In the genomic region with DNA sequence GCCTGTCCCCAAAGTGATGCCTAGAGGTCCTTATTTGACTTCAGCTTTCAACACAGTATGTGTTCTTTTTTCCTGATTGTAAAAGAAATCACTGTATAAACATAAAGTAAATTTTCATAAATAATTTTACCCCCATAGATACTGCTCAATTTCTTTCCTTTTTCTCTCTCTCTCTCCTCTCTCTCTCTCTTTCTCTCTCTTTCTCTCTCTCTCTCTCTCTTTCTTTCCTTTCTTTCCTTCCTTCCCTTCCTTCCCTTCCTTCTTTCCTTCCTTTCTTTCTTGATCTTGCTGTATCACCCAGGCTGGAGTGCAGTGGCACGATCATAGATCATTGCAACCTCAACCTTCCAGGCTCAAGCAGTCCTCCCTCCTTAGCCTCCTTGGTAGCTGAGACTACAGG, we compare ENCODE assay signal across 39 cellular contexts.
"Had no signal": no experiment of that assay in that cellular context is flagged by ENCODE, and none has a peak within 500 bp of the region (broad histone marks: within the 10 kb centered on the region; RNA-seq: fewer than 3 reads in every experiment).

No MANE protein-coding gene starts in this region.

- H3K4me3 ChIP-seq: adrenal gland, ascending aorta, body of pancreas, breast epithelium, cardiac muscle cell had no signal

- H3K4me1 Mint-ChIP-seq: activated naive CD4-positive, alpha-beta T cell treated with anti-CD3 and anti-CD28 coated beads, Interleukin-2, amount 10 ng/mL, durations not matched to agents 7 days and 5 days; activated naive CD4-positive, alpha-beta T cell treated with anti-CD3 and anti-CD28 coated beads, Interleukin-2, amount 50 U/mL, for 24 hours; activated naive CD8-positive, alpha-beta T cell treated with anti-CD3 and anti-CD28 coated beads for 36 hours; activated naive CD8-positive, alpha-beta T cell treated with anti-CD3 and anti-CD28 coated beads, Interleukin-2, amount 10 ng/mL, durations not matched to agents 7 days and 5 days; activated naive CD8-positive, alpha-beta T cell treated with anti-CD3 and anti-CD28 coated beads, Interleukin-2, amount 50 U/mL, for 24 hours; activated T-helper 17 cell treated with anti-CD3 and anti-CD28 coated beads, Interleukin-2, amount 50 U/mL, for 72 hours; central memory CD8-positive, alpha-beta T cell had no signal

- H3K4me3 Mint-ChIP-seq: activated naive CD4-positive, alpha-beta T cell treated with anti-CD3 and anti-CD28 coated beads for 36 hours; activated naive CD4-positive, alpha-beta T cell treated with anti-CD3 and anti-CD28 coated beads, Interleukin-2, amount 10 ng/mL, durations not matched to agents 7 days and 5 days; activated naive CD4-positive, alpha-beta T cell treated with anti-CD3 and anti-CD28 coated beads, Interleukin-2, amount 50 U/mL, for 24 hours; activated naive CD8-positive, alpha-beta T cell; activated naive CD8-positive, alpha-beta T cell treated with anti-CD3 and anti-CD28 coated beads for 36 hours; activated naive CD8-positive, alpha-beta T cell treated with anti-CD3 and anti-CD28 coated beads, Interleukin-2, amount 10 ng/mL, durations not matched to agents 7 days and 5 days; activated naive CD8-positive, alpha-beta T cell treated with anti-CD3 and anti-CD28 coated beads, Interleukin-2, amount 50 U/mL, for 24 hours; activated T-cell treated with anti-CD3 and anti-CD28 coated beads, Interleukin-2, amount 50 U/mL, for 24 hours; activated T-cell treated with anti-CD3 and anti-CD28 coated beads, Interleukin-2, amount 50 U/mL, for 4 hours; activated T-cell treated with anti-CD3 and anti-CD28 coated beads, Interleukin-2, amount 50 U/mL, for 72 hours; activated T-helper 1 cell treated with anti-CD3 and anti-CD28 coated beads, Interleukin-12 subunit alpha, Interleukin-12 subunit beta, Interleukin-2, Interleukin-4 antibody, amounts not matched to agents 30 ng/mL and 10 ng/mL and 1 ng/mL, durations not matched to agents 14 hours and 24 hours and 36 hours; activated T-helper 17 cell treated with anti-CD3 and anti-CD28 coated beads, Interleukin-2, amount 50 U/mL, for 72 hours; brain; central memory CD8-positive, alpha-beta T cell had no signal

- H3K9me3 Mint-ChIP-seq: activated naive CD4-positive, alpha-beta T cell treated with anti-CD3 and anti-CD28 coated beads for 36 hours; activated naive CD4-positive, alpha-beta T cell treated with anti-CD3 and anti-CD28 coated beads, Interleukin-2, amount 10 ng/mL, durations not matched to agents 7 days and 5 days; activated naive CD4-positive, alpha-beta T cell treated with anti-CD3 and anti-CD28 coated beads, Interleukin-2, amount 50 U/mL, for 24 hours; activated naive CD8-positive, alpha-beta T cell treated with anti-CD3 and anti-CD28 coated beads for 36 hours; activated naive CD8-positive, alpha-beta T cell treated with anti-CD3 and anti-CD28 coated beads, Interleukin-2, amount 10 ng/mL, durations not matched to agents 7 days and 5 days; activated naive CD8-positive, alpha-beta T cell treated with anti-CD3 and anti-CD28 coated beads, Interleukin-2, amount 50 U/mL, for 24 hours; activated T-cell treated with anti-CD3 and anti-CD28 coated beads, Interleukin-2, amount 50 U/mL, for 24 hours; activated T-cell treated with anti-CD3 and anti-CD28 coated beads, Interleukin-2, amount 50 U/mL, for 4 hours; activated T-cell treated with anti-CD3 and anti-CD28 coated beads, Interleukin-2, amount 50 U/mL, for 72 hours; activated T-helper 1 cell treated with anti-CD3 and anti-CD28 coated beads, Interleukin-12 subunit alpha, Interleukin-12 subunit beta, Interleukin-2, Interleukin-4 antibody, amounts not matched to agents 30 ng/mL and 10 ng/mL and 1 ng/mL, durations not matched to agents 14 hours and 24 hours and 36 hours; activated T-helper 17 cell treated with anti-CD3 and anti-CD28 coated beads, Interleukin-2, amount 50 U/mL, for 72 hours; activated T-helper 2 cell treated with anti-CD3 and anti-CD28 coated beads, Interferon-gamma antibody, Interleukin-2, Interleukin-4, amounts not matched to agents 10 μg/mL and 5 μg/mL and 100 μg/mL, durations not matched to agents 14 hours and 24 hours and 36 hours; central memory CD8-positive, alpha-beta T cell had no signal

- H3K9me3 ChIP-seq: adrenal gland, ascending aorta, body of pancreas, breast epithelium had no signal

- H3K27me3 ChIP-seq: adrenal gland, ascending aorta, body of pancreas, brain microvascular endothelial cell, breast epithelium, cardiac muscle cell had no signal

- H3K27ac ChIP-seq: adrenal gland, ascending aorta, body of pancreas, brain microvascular endothelial cell, breast epithelium, cardiac muscle cell had no signal

- FAIRE-seq: astrocyte, bronchial epithelial cell had no signal

- H3K27ac Mint-ChIP-seq: activated naive CD4-positive, alpha-beta T cell treated with anti-CD3 and anti-CD28 coated beads for 36 hours; activated naive CD4-positive, alpha-beta T cell treated with anti-CD3 and anti-CD28 coated beads, Interleukin-2, amount 10 ng/mL, durations not matched to agents 7 days and 5 days; activated naive CD4-positive, alpha-beta T cell treated with anti-CD3 and anti-CD28 coated beads, Interleukin-2, amount 50 U/mL, for 24 hours; activated naive CD8-positive, alpha-beta T cell; activated naive CD8-positive, alpha-beta T cell treated with anti-CD3 and anti-CD28 coated beads for 36 hours; activated naive CD8-positive, alpha-beta T cell treated with anti-CD3 and anti-CD28 coated beads, Interleukin-2, amount 10 ng/mL, durations not matched to agents 7 days and 5 days; activated naive CD8-positive, alpha-beta T cell treated with anti-CD3 and anti-CD28 coated beads, Interleukin-2, amount 50 U/mL, for 24 hours; activated T-cell treated with anti-CD3 and anti-CD28 coated beads, Interleukin-2, amount 50 U/mL, for 24 hours; activated T-cell treated with anti-CD3 and anti-CD28 coated beads, Interleukin-2, amount 50 U/mL, for 72 hours; activated T-helper 1 cell treated with anti-CD3 and anti-CD28 coated beads, Interleukin-12 subunit alpha, Interleukin-12 subunit beta, Interleukin-2, Interleukin-4 antibody, amounts not matched to agents 30 ng/mL and 10 ng/mL and 1 ng/mL, durations not matched to agents 14 hours and 24 hours and 36 hours; activated T-helper 17 cell treated with anti-CD3 and anti-CD28 coated beads, Interleukin-2, amount 50 U/mL, for 72 hours; activated T-helper 2 cell treated with anti-CD3 and anti-CD28 coated beads, Interferon-gamma antibody, Interleukin-2, Interleukin-4, amounts not matched to agents 10 μg/mL and 5 μg/mL and 100 μg/mL, durations not matched to agents 14 hours and 24 hours and 36 hours had no signal

- H3K27me3 Mint-ChIP-seq: activated naive CD8-positive, alpha-beta T cell treated with anti-CD3 and anti-CD28 coated beads for 36 hours; activated T-helper 17 cell treated with anti-CD3 and anti-CD28 coated beads, Interleukin-2, amount 50 U/mL, for 72 hours had no signal

- H3K36me3 ChIP-seq: adrenal gland, ascending aorta, brain microvascular endothelial cell, breast epithelium, cardiac muscle cell had no signal

- DNase-seq: activated effector memory CD4-positive, alpha-beta T cell treated with anti-CD3 and anti-CD28 coated beads, Interleukin-2, amount 50 U/mL, for 16 hours; activated effector memory CD4-positive, alpha-beta T cell treated with Interleukin-2 at 50 U/mL for 16 hours; activated gamma-delta T cell; activated gamma-delta T cell treated with Interleukin-2 at 50 U/mL for 16 hours; activated naive CD4-positive, alpha-beta T cell; activated naive CD4-positive, alpha-beta T cell treated with anti-CD3 and anti-CD28 coated beads for 36 hours; activated naive CD4-positive, alpha-beta T cell treated with anti-CD3 and anti-CD28 coated beads, Interleukin-2, amount 10 ng/mL, durations not matched to agents 7 days and 5 days; activated naive CD4-positive, alpha-beta T cell treated with anti-CD3 and anti-CD28 coated beads, Interleukin-2, amount 50 U/mL, for 16 hours; activated naive CD4-positive, alpha-beta T cell treated with Interleukin-2 at 50 U/mL for 16 hours; activated naive CD8-positive, alpha-beta T cell treated with anti-CD3 and anti-CD28 coated beads for 36 hours; activated naive CD8-positive, alpha-beta T cell treated with anti-CD3 and anti-CD28 coated beads, Interleukin-2, amount 10 ng/mL, durations not matched to agents 7 days and 5 days; activated naive CD8-positive, alpha-beta T cell treated with anti-CD3 and anti-CD28 coated beads, Interleukin-2, amount 50 U/mL, for 24 hours; activated T-cell treated with anti-CD3 and anti-CD28 coated beads, Interleukin-2, amount 50 U/mL, for 1 hour; activated T-cell treated with anti-CD3 and anti-CD28 coated beads, Interleukin-2, amount 50 U/mL, for 24 hours; activated T-cell treated with anti-CD3 and anti-CD28 coated beads, Interleukin-2, amount 50 U/mL, for 4 hours; activated T-cell treated with anti-CD3 and anti-CD28 coated beads, Interleukin-2, amount 50 U/mL, for 48 hours; activated T-cell treated with anti-CD3 and anti-CD28 coated beads, Interleukin-2, amount 50 U/mL, for 72 hours; adrenal gland; amniotic stem cell; amygdala; anterior cingulate cortex; aorta; body of pancreas; brain microvascular endothelial cell; caudate nucleus; central memory CD4-positive, alpha-beta T cell; cerebellar nuclear complex had no signal

- H3K36me3 Mint-ChIP-seq: activated naive CD4-positive, alpha-beta T cell treated with anti-CD3 and anti-CD28 coated beads, Interleukin-2, amount 10 ng/mL, durations not matched to agents 7 days and 5 days; activated naive CD4-positive, alpha-beta T cell treated with anti-CD3 and anti-CD28 coated beads, Interleukin-2, amount 50 U/mL, for 24 hours; activated naive CD8-positive, alpha-beta T cell; activated naive CD8-positive, alpha-beta T cell treated with anti-CD3 and anti-CD28 coated beads for 36 hours; activated naive CD8-positive, alpha-beta T cell treated with anti-CD3 and anti-CD28 coated beads, Interleukin-2, amount 10 ng/mL, durations not matched to agents 7 days and 5 days; brain had no signal

- H3K4me1 ChIP-seq: adrenal gland, ascending aorta, body of pancreas, breast epithelium had no signal

- ATAC-seq: activated naive CD8-positive, alpha-beta T cell treated with anti-CD3 and anti-CD28 coated beads, Interleukin-2, amount 50 U/mL, for 24 hours; activated T-cell treated with anti-CD3 and anti-CD28 coated beads, Interleukin-2, amount 50 U/mL, for 4 hours; activated T-cell treated with anti-CD3 and anti-CD28 coated beads, Interleukin-2, amount 50 U/mL, for 72 hours; activated T-helper 17 cell treated with anti-CD3 and anti-CD28 coated beads, Interleukin-2, amount 50 U/mL, for 72 hours; body of pancreas had no signal
